In genomic region chr20:5172903-5173463, GRCh38 we compare ENCODE assay signal across 1 cellular context.
TF ChIP-seq lines count a peak whose summit lies in the region.

No MANE protein-coding gene starts in this region.

TF ChIP-seq in liver, 16 proteins besides CTCF, POLR2A, EP300 and RAD21 (continued from another document):
- TF ChIP-seq MAX (IDR thresholded peaks at IDR 0.05) (peak; percentile 61), ZBTB33 (IDR thresholded peaks at IDR 0.05) (peak; percentile 29), ATF3 (IDR thresholded peaks at IDR 0.05) (no peak)
